16 cellular contexts compared by ENCODE assay signal in genomic region chr12:90510948-90511347, GRCh38.
A peak's percentile ranks its signal among the peaks of the same experiment; 100 is the strongest.
DNase-seq lines count a peak whose midpoint lies in the region; ATAC-seq and TF ChIP-seq lines count a peak whose summit lies in the region.
"Had no signal": no experiment of that assay in that cellular context is flagged by ENCODE, and none has a peak within 500 bp of the region (broad histone marks: within the 10 kb centered on the region; RNA-seq: fewer than 3 reads in every experiment).

No MANE protein-coding gene starts in this region.

- no peaks in the 10 kb centered on the region for H3K9me2 ChIP-seq in hepatocyte (replicated peaks; ENCODE audit: insufficient read depth)

- H3K79me2 ChIP-seq in hepatocyte, result no peaks in the 10 kb centered on the region

- ATAC-seq in stimulated activated naive CD8-positive, alpha-beta T cell treated with anti-CD3 and anti-CD28 coated beads, Interleukin-15, amount 100 ng/mL, for 72 hours, result peak; percentile 65
- ATAC-seq in stimulated activated naive CD8-positive, alpha-beta T cell treated with anti-CD3 and anti-CD28 coated beads, Interleukin-15, Interleukin-2, amounts not matched to agents 100 U/mL and 50 U/mL, for 24 hours, result no peak
- peak; percentile 73 for ATAC-seq in activated T-helper 17 cell treated with anti-CD3 and anti-CD28 coated beads, Interleukin-2, amount 50 U/mL, for 72 hours (replicated peaks)
- ATAC-seq in GM21786 (IDR thresholded peaks at IDR 0.05; ENCODE audit: unreplicated experiment), result no peak
- ATAC-seq in HG03108 (IDR thresholded peaks at IDR 0.05; ENCODE audit: unreplicated experiment), result no peak
- ATAC-seq in GM18867 (IDR thresholded peaks at IDR 0.05; ENCODE audit: unreplicated experiment), result no peak
- ATAC-seq: pancreas had no signal

- H3K27ac ChIP-seq in hepatocyte, result no peak overlapping the region
- H3K27ac ChIP-seq: esophagus muscularis mucosa, left ventricle myocardium inferior, pancreas had no signal

- H3K27ac Mint-ChIP-seq in stimulated activated naive CD8-positive, alpha-beta T cell treated with anti-CD3 and anti-CD28 coated beads, Interleukin-15, amount 100 ng/mL, for 72 hours, result no peak overlapping the region
- no peak overlapping the region for H3K27ac Mint-ChIP-seq in activated T-helper 17 cell treated with anti-CD3 and anti-CD28 coated beads, Interleukin-2, amount 50 U/mL, for 72 hours
- H3K27ac Mint-ChIP-seq: activated T-helper 2 cell treated with anti-CD3 and anti-CD28 coated beads, Interferon-gamma antibody, Interleukin-2, Interleukin-4, amounts not matched to agents 10 μg/mL and 5 μg/mL and 100 μg/mL, durations not matched to agents 14 hours and 24 hours and 36 hours; stimulated activated naive CD8-positive, alpha-beta T cell treated with anti-CD3 and anti-CD28 coated beads, Interleukin-15, Interleukin-2, amounts not matched to agents 100 ng/mL and 50 ng/mL, for 24 hours had no signal

- no peak overlapping the region for H3K4me2 ChIP-seq in hepatocyte

- H3K4me1 ChIP-seq in hepatocyte (ENCODE audit: insufficient read depth), result no peaks in the 10 kb centered on the region
- H3K4me1 ChIP-seq: pancreas had no signal

- no peaks in the 10 kb centered on the region for H3K9me3 ChIP-seq in hepatocyte (ENCODE audit: low read depth)
- H3K9me3 ChIP-seq: esophagus muscularis mucosa, left ventricle myocardium inferior, pancreas had no signal

- H3K36me3 ChIP-seq in hepatocyte (replicated peaks; ENCODE audit: insufficient read depth, low read depth), result no peaks in the 10 kb centered on the region
- H3K36me3 ChIP-seq: esophagus muscularis mucosa, left ventricle myocardium inferior, pancreas had no signal

- no peak overlapping the region for H2AFZ ChIP-seq in hepatocyte

- no peak for TF ChIP-seq CTCF in fibroblast of pulmonary artery (IDR thresholded peaks at IDR 0.05; ENCODE audit: low read length, missing control alignments)
- no peak for TF ChIP-seq CTCF in hepatocyte (IDR thresholded peaks at IDR 0.05; ENCODE audit: poor library complexity)

- H4K20me1 ChIP-seq in hepatocyte (ENCODE audit: insufficient read depth, poor library complexity, severe bottlenecking), result no peaks in the 10 kb centered on the region

- no peak overlapping the region for H3K4me3 Mint-ChIP-seq in stimulated activated naive CD8-positive, alpha-beta T cell treated with anti-CD3 and anti-CD28 coated beads, Interleukin-15, amount 100 ng/mL, for 72 hours
- no peak overlapping the region for H3K4me3 Mint-ChIP-seq in activated T-helper 17 cell treated with anti-CD3 and anti-CD28 coated beads, Interleukin-2, amount 50 U/mL, for 72 hours
- H3K4me3 Mint-ChIP-seq: stimulated activated naive CD8-positive, alpha-beta T cell treated with anti-CD3 and anti-CD28 coated beads, Interleukin-15, Interleukin-2, amounts not matched to agents 100 ng/mL and 50 ng/mL, for 24 hours had no signal

- peaks cover 12% of the 10 kb centered on the region for H3K4me1 Mint-ChIP-seq in stimulated activated naive CD8-positive, alpha-beta T cell treated with anti-CD3 and anti-CD28 coated beads, Interleukin-15, amount 100 ng/mL, for 72 hours
- H3K4me1 Mint-ChIP-seq in activated T-helper 17 cell treated with anti-CD3 and anti-CD28 coated beads, Interleukin-2, amount 50 U/mL, for 72 hours, result peaks cover 11% of the 10 kb centered on the region

- peaks cover 4 to 7% of the 10 kb centered on the region in 2 donors for H3K9me3 Mint-ChIP-seq in stimulated activated naive CD8-positive, alpha-beta T cell treated with anti-CD3 and anti-CD28 coated beads, Interleukin-15, amount 100 ng/mL, for 72 hours
- peaks cover 5% of the 10 kb centered on the region for H3K9me3 Mint-ChIP-seq in activated T-helper 17 cell treated with anti-CD3 and anti-CD28 coated beads, Interleukin-2, amount 50 U/mL, for 72 hours
- H3K9me3 Mint-ChIP-seq: activated T-helper 2 cell treated with anti-CD3 and anti-CD28 coated beads, Interferon-gamma antibody, Interleukin-2, Interleukin-4, amounts not matched to agents 10 μg/mL and 5 μg/mL and 100 μg/mL, durations not matched to agents 14 hours and 24 hours and 36 hours; stimulated activated naive CD8-positive, alpha-beta T cell treated with anti-CD3 and anti-CD28 coated beads, Interleukin-15, Interleukin-2, amounts not matched to agents 100 ng/mL and 50 ng/mL, for 24 hours had no signal

- no peak for DNase-seq in stimulated activated naive CD8-positive, alpha-beta T cell treated with anti-CD3 and anti-CD28 coated beads, Interleukin-15, amount 100 ng/mL, for 72 hours
- no peak for DNase-seq in stimulated activated naive CD8-positive, alpha-beta T cell treated with anti-CD3 and anti-CD28 coated beads, Interleukin-15, Interleukin-2, amounts not matched to agents 100 U/mL and 50 U/mL, for 24 hours
- DNase-seq in fibroblast of pulmonary artery (ENCODE audit: low read depth), result peak; percentile 30
- no peak for DNase-seq in hepatocyte (ENCODE audit: low spot score)
- DNase-seq: left ventricle myocardium inferior; NCI-H1694 treated with DMSO at 0.1 percent for 48 hours; NCI-H524 treated with DMSO at 0.1 percent for 48 hours; pancreas; stimulated activated CD4-positive, alpha-beta T cell treated with anti-CD3 and anti-CD28 coated beads, Interleukin-12 subunit alpha, Interleukin-12 subunit beta, amount 100 ng/mL, for 4 hours had no signal

- H3K36me3 Mint-ChIP-seq in activated T-helper 17 cell treated with anti-CD3 and anti-CD28 coated beads, Interleukin-2, amount 50 U/mL, for 72 hours (ENCODE audit: low read depth), result no peaks in the 10 kb centered on the region

- H3K4me3 ChIP-seq in fibroblast of pulmonary artery (replicated peaks; ENCODE audit: low read depth, low read length) (no peak overlapping the region), hepatocyte (no peak overlapping the region)
- H3K4me3 ChIP-seq: esophagus muscularis mucosa, left ventricle myocardium inferior, pancreas had no signal

- H3K27me3 ChIP-seq in hepatocyte, result no peaks in the 10 kb centered on the region
- H3K27me3 ChIP-seq: esophagus muscularis mucosa, pancreas had no signal

- no peaks in the 10 kb centered on the region for H3K27me3 Mint-ChIP-seq in stimulated activated naive CD8-positive, alpha-beta T cell treated with anti-CD3 and anti-CD28 coated beads, Interleukin-15, amount 100 ng/mL, for 72 hours
- peaks cover 11% of the 10 kb centered on the region for H3K27me3 Mint-ChIP-seq in activated T-helper 17 cell treated with anti-CD3 and anti-CD28 coated beads, Interleukin-2, amount 50 U/mL, for 72 hours
- H3K27me3 Mint-ChIP-seq: stimulated activated naive CD8-positive, alpha-beta T cell treated with anti-CD3 and anti-CD28 coated beads, Interleukin-15, Interleukin-2, amounts not matched to agents 100 ng/mL and 50 ng/mL, for 24 hours had no signal

Comparison
In these comparisons a context has a peak if more than half of its experiments do, and no peak if none do; other contexts are left out.
1. ATAC-seq: peak in stimulated activated naive CD8-positive, alpha-beta T cell treated with anti-CD3 and anti-CD28 coated beads, Interleukin-15, amount 100 ng/mL, for 72 hours (single experiment) and activated T-helper 17 cell treated with anti-CD3 and anti-CD28 coated beads, Interleukin-2, amount 50 U/mL, for 72 hours (single experiment); none in stimulated activated naive CD8-positive, alpha-beta T cell treated with anti-CD3 and anti-CD28 coated beads, Interleukin-15, Interleukin-2, amounts not matched to agents 100 U/mL and 50 U/mL, for 24 hours (single experiment), GM21786 (single experiment), HG03108 (single experiment) and GM18867 (single experiment).